Comparison of ENCODE assay signal across 15 cellular contexts in the genomic region with DNA sequence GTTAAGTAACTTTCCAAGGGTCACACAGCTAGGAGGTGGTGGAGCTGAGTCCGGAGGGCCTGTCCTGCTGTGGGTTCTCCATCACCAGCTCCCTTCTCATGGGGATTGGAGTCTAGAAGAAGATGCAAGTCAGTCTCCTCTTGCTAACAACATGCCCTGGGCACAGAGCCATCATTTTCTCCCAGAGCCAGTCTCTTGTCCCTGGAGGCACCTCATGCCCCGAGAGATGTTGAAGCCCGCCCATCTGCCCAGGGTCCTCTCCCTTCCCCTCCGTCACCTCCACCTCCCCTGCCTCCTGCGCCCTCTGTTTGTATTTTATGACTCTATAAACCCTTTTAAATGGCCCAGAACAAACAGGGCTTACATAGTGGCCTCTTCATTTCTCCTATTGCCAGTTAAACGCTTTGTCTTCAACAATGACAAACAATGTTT. TPM values are rescaled to one million over a fixed set of nuclear protein-coding genes. Genes with fewer than 3 reads are reported as not detected.
DNase-seq lines count a peak whose midpoint lies in the region; ATAC-seq and TF ChIP-seq lines count a peak whose summit lies in the region.
"Had no signal": no experiment of that assay in that cellular context is flagged by ENCODE, and none has a peak within 500 bp of the region (broad histone marks: within the 10 kb centered on the region; RNA-seq: fewer than 3 reads in every experiment).

No MANE protein-coding gene starts in this region.

- H3K4me1 ChIP-seq in mucosa of descending colon (ENCODE audit: low read depth): peaks cover 17% of the 10 kb centered on the region

- ATAC-seq in mucosa of descending colon (peak; percentile 32), HG03135 (IDR thresholded peaks at IDR 0.05; ENCODE audit: unreplicated experiment) (no peak)

- no peaks in the 10 kb centered on the region for H3K36me3 ChIP-seq in mucosa of descending colon (ENCODE audit: low read depth)

- peak; percentile 97 for DNase-seq in DMS153 (lab: John Stamatoyannopoulos, UW)
- peak; percentile 86 for DNase-seq in NCI-H1092 treated with DMSO at 0.1 percent for 48 hours (lab: John Stamatoyannopoulos, UW)
- peak; percentile 92 for DNase-seq in NCI-H748 treated with DMSO at 0.1 percent for 48 hours (lab: John Stamatoyannopoulos, UW)
- peak in 2 of 3 donors; percentile 42 to 55 for DNase-seq in mucosa of descending colon
- DNase-seq in stimulated activated CD4-positive, alpha-beta T cell treated with anti-CD3 and anti-CD28 coated beads, Interleukin-2, amount 100 ng/mL, for 24 hours: no peak
- DNase-seq in activated CD4-positive, CD25-positive, alpha-beta regulatory T cell (lab: John Stamatoyannopoulos, UW): no peak
- DNase-seq in HPDE6-E6E7 (ENCODE audit: extremely low spot score): no peak
- DNase-seq: activated CD4-positive, CD25-positive, alpha-beta regulatory T cell treated with anti-CD3 and anti-CD28 coated beads, Interleukin-2, amount 50 U/mL, for 72 hours; activated T-cell treated with anti-CD3 and anti-CD28 coated beads for 4 hours; cerebellar nuclear complex; erythroblast; NCI-H1048; stimulated activated CD4-positive, alpha-beta T cell treated with anti-CD3 and anti-CD28 coated beads, Interleukin-4, amount 100 ng/mL, for 1 hour had no signal

- no peak for TF ChIP-seq CTCF in mucosa of descending colon (IDR thresholded peaks at IDR 0.05)

- H3K4me3 ChIP-seq in mucosa of descending colon: no peak overlapping the region
- H3K4me3 ChIP-seq: heart left ventricle had no signal

- no peaks in the 10 kb centered on the region for H3K9me3 ChIP-seq in mucosa of descending colon
- H3K9me3 ChIP-seq: heart left ventricle had no signal

- intact Hi-C loops in mucosa of descending colon (cut with DNase I, micrococcal nuclease): no loop called here

RNA-seq across cellular contexts. Expression of a gene that starts 55.6 kb away (rescaled TPM):
- 100 to 1,000 TPM; 221 to 410 (median 408) TPM for total RNA-seq in mucosa of descending colon

Comparison
In these comparisons a context has a peak if more than half of its experiments do, and no peak if none do; other contexts are left out.
1. DNase-seq: peak in DMS153 (single experiment), NCI-H1092 treated with DMSO at 0.1 percent for 48 hours (single experiment), NCI-H748 treated with DMSO at 0.1 percent for 48 hours (single experiment) and mucosa of descending colon (2 of 3); none in stimulated activated CD4-positive, alpha-beta T cell treated with anti-CD3 and anti-CD28 coated beads, Interleukin-2, amount 100 ng/mL, for 24 hours (0 of 2), activated CD4-positive, CD25-positive, alpha-beta regulatory T cell (0 of 4) and HPDE6-E6E7 (single experiment).